In genomic region chr12:113242018-113242418, GRCh38 we compare ENCODE assay signal across 9 cellular contexts. TPM values are rescaled to one million over a fixed set of nuclear protein-coding genes. Genes with fewer than 3 reads are reported as not detected.
DNase-seq lines count a peak whose midpoint lies in the region; ATAC-seq and TF ChIP-seq lines count a peak whose summit lies in the region.
"Had no signal": no experiment of that assay in that cellular context is flagged by ENCODE, and none has a peak within 500 bp of the region (broad histone marks: within the 10 kb centered on the region; RNA-seq: fewer than 3 reads in every experiment).

No MANE protein-coding gene starts in this region.

- DNase-seq in AML-193 (lab: John Stamatoyannopoulos, UW) = peak; percentile 41 to 54
- peak; percentile 85 for DNase-seq in NCI-H2029 (lab: John Stamatoyannopoulos, UW)
- DNase-seq in coronary artery (ENCODE audit: low spot score) = no peak
- no peak for DNase-seq in osteocyte (ENCODE audit: extremely low spot score, unreplicated experiment)
- DNase-seq in ecto neural progenitor cell (ENCODE audit: low spot score) = no peak
- no peak for DNase-seq in activated effector memory CD4-positive, alpha-beta T cell treated with Interleukin-2 at 50 U/mL for 16 hours
- DNase-seq: occipital lobe had no signal

- H3K4me3 Mint-ChIP-seq in osteocyte (ENCODE audit: unreplicated experiment) = peak overlapping the region; percentile 14
- no peak overlapping the region for H3K4me3 Mint-ChIP-seq in stimulated activated memory B cell treated with anti-CD40 and anti-IgM and Interleukin-4, amounts not matched to agents 10 μg/mL and 1 μg/mL and 100 μg/mL, for 72 hours

- H3K27ac ChIP-seq in coronary artery = peak overlapping the region; percentile 85 to 89

- H3K27me3 Mint-ChIP-seq in osteocyte (ENCODE audit: unreplicated experiment) = no peaks in the 10 kb centered on the region
- no peaks in the 10 kb centered on the region for H3K27me3 Mint-ChIP-seq in stimulated activated memory B cell treated with anti-CD40 and anti-IgM and Interleukin-4, amounts not matched to agents 10 μg/mL and 1 μg/mL and 100 μg/mL, for 72 hours

- no peak overlapping the region for H3K4me3 ChIP-seq in coronary artery

- peaks cover 80% of the 10 kb centered on the region for H3K4me1 Mint-ChIP-seq in osteocyte (ENCODE audit: unreplicated experiment)
- peaks cover 19% of the 10 kb centered on the region for H3K4me1 Mint-ChIP-seq in stimulated activated memory B cell treated with anti-CD40 and anti-IgM and Interleukin-4, amounts not matched to agents 10 μg/mL and 1 μg/mL and 100 μg/mL, for 72 hours

- TF ChIP-seq CTCF in coronary artery (IDR thresholded peaks at IDR 0.05) = no peak
- no peak for TF ChIP-seq CTCF in osteocyte (IDR thresholded peaks at IDR 0.05)

- H3K27ac Mint-ChIP-seq in osteocyte (ENCODE audit: unreplicated experiment) = peak overlapping the region; percentile 95
- H3K27ac Mint-ChIP-seq in stimulated activated memory B cell treated with anti-CD40 and anti-IgM and Interleukin-4, amounts not matched to agents 10 μg/mL and 1 μg/mL and 100 μg/mL, for 72 hours = no peak overlapping the region

- no peak for ATAC-seq in GM19452 (IDR thresholded peaks at IDR 0.05; ENCODE audit: unreplicated experiment)
- ATAC-seq in stimulated activated memory B cell treated with anti-CD40 and anti-IgM and Interleukin-4, amounts not matched to agents 10 μg/mL and 1 μg/mL and 100 μg/mL, for 72 hours = no peak

- peaks cover 10% of the 10 kb centered on the region for H3K36me3 Mint-ChIP-seq in osteocyte (ENCODE audit: unreplicated experiment)
- H3K36me3 Mint-ChIP-seq in stimulated activated memory B cell treated with anti-CD40 and anti-IgM and Interleukin-4, amounts not matched to agents 10 μg/mL and 1 μg/mL and 100 μg/mL, for 72 hours = peaks cover 86% of the 10 kb centered on the region

- no peaks in the 10 kb centered on the region for H3K9me3 Mint-ChIP-seq in osteocyte (ENCODE audit: unreplicated experiment)
- H3K9me3 Mint-ChIP-seq in stimulated activated memory B cell treated with anti-CD40 and anti-IgM and Interleukin-4, amounts not matched to agents 10 μg/mL and 1 μg/mL and 100 μg/mL, for 72 hours = no peaks in the 10 kb centered on the region

RNA-seq across cellular contexts. Expression of gene TPCN1, which starts 20.8 kb away (rescaled TPM):
- total RNA-seq in osteocyte = 74.6 and 80.6 TPM in 2 replicates

RNA-seq across cellular contexts. Expression of gene RITA1, which starts 56.5 kb away (rescaled TPM):
- 19.9 and 20.5 TPM in 2 replicates for total RNA-seq in osteocyte

RNA-seq across cellular contexts. Expression of gene DDX54, which starts 56.7 kb away (rescaled TPM):
- total RNA-seq in osteocyte = 52.8 and 52.9 TPM in 2 replicates

Comparison
In these comparisons a context has a peak if more than half of its experiments do, and no peak if none do; other contexts are left out.
1. DNase-seq: peak in AML-193 (2 of 2) and NCI-H2029 (single experiment); none in coronary artery (single experiment), osteocyte (single experiment), ecto neural progenitor cell (single experiment) and activated effector memory CD4-positive, alpha-beta T cell treated with Interleukin-2 at 50 U/mL for 16 hours (single experiment).